ENCODE assay signal across 13 cellular contexts in the genomic region with DNA sequence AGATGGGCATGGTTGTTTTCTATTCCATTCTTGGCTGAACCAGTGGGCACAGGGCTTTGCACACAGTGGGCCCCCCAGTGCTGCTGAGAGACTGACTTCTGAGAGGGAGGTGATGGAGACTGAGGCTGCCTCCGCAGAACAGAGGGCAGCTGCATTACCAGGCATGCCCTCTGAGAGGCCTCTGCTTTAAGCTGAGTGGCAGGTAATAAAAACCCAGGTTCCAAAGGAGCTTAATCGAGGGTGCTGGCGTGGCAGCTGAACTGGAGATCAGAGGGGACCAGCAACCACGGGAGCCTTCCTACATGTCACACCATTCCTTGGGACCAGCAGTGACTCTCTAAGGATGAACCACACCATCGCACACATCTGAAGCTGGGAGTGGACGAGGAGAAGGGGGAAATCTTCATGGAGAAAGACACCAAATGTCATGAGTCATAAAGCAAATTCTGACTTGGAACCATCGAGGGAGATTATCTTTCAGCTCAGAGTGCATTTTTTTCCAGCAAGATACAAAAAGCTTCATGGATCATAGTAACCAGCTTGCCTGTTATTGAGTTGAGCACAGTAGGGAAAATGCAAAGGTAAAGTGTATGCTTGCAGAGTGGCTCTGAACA. TPM values are rescaled to one million over a fixed set of nuclear protein-coding genes. Genes with fewer than 3 reads are reported as not detected.
DNase-seq lines count a peak whose midpoint lies in the region; ATAC-seq and TF ChIP-seq lines count a peak whose summit lies in the region.
"Had no signal": no experiment of that assay in that cellular context is flagged by ENCODE, and none has a peak within 500 bp of the region (broad histone marks: within the 10 kb centered on the region; RNA-seq: fewer than 3 reads in every experiment).

No MANE protein-coding gene starts in this region.

- H3K79me1 ChIP-seq in H9 (ENCODE audit: insufficient read depth, low read depth, low read length, poor library complexity, severe bottlenecking) = no peaks in the 10 kb centered on the region

- H3K79me2 ChIP-seq in H9 (ENCODE audit: insufficient read depth, low read length) (no peaks in the 10 kb centered on the region), PC-9 (ENCODE audit: low read depth) (no peaks in the 10 kb centered on the region)

- H2AFZ ChIP-seq in H9 (ENCODE audit: low read length) = no peak overlapping the region
- no peak overlapping the region for H2AFZ ChIP-seq in PC-9

- H3K9me3 ChIP-seq in H9 (ENCODE audit: control insufficient read depth, low read depth, low read length) (no peaks in the 10 kb centered on the region), PC-9 (ENCODE audit: insufficient read depth, low read depth) (no peaks in the 10 kb centered on the region), psoas muscle (no peaks in the 10 kb centered on the region), prostate gland (no peaks in the 10 kb centered on the region)
- H3K9me3 ChIP-seq in CD4-positive, alpha-beta memory T cell (ENCODE audit: control insufficient read depth in 1 of 2, low read length in 2 of 2) = no peaks in the 10 kb centered on the region
- H3K9me3 ChIP-seq: thoracic aorta had no signal

- no peak overlapping the region for H4K91ac ChIP-seq in H9 (ENCODE audit: insufficient read length, low read depth, low read length)

- WGBS in H9 (ENCODE audit: extremely low coverage, insufficient read length, low lambda C conversion rate) = no CpG with 5 or more reads among the region's 7 CpGs
- WGBS in psoas muscle, 3 donors = 32 to 49% (median 33%) methylated on average over 7 of the region's 7 CpGs
- 66% methylated on average over 7 of the region's 7 CpGs for WGBS in prostate gland

- H3K23ac ChIP-seq in H9 (ENCODE audit: insufficient read length, low read depth, low read length) = no peak overlapping the region

- no peaks in the 10 kb centered on the region for H3K23me2 ChIP-seq in H9 (ENCODE audit: insufficient read length, low read depth, low read length, poor library complexity, severe bottlenecking)

- no peak overlapping the region for H3K4ac ChIP-seq in H9 (ENCODE audit: low read depth, low read length)

- H3K4me2 ChIP-seq in H9 (ENCODE audit: insufficient read depth, insufficient read length, low read length) (no peak overlapping the region), PC-9 (no peak overlapping the region)

- H4K20me1 ChIP-seq in H9 (ENCODE audit: control insufficient read depth, insufficient read depth, insufficient read length) (no peaks in the 10 kb centered on the region), PC-9 (ENCODE audit: insufficient read depth) (0 out of 2 replicates have a peak, but pooled peaks cover 3% of the 10 kb centered on the region)

- H3K36me3 ChIP-seq in PC-9 (ENCODE audit: low read depth) (no peaks in the 10 kb centered on the region), psoas muscle (ENCODE audit: insufficient read depth in 1 of 2, low read depth in 1 of 2) (no peaks in the 10 kb centered on the region), prostate gland (no peaks in the 10 kb centered on the region)
- H3K36me3 ChIP-seq in CD4-positive, alpha-beta memory T cell (ENCODE audit: insufficient read depth, low read length) = no peaks in the 10 kb centered on the region
- H3K36me3 ChIP-seq: thoracic aorta had no signal

- H2BK120ac ChIP-seq in H9 (ENCODE audit: low read depth, low read length, poor library complexity, severe bottlenecking) = no peak overlapping the region

- CTCF ChIA-PET in PC-9 (lab: Charles Lee) = no interaction called here
- CTCF ChIA-PET in CD4-positive, alpha-beta memory T cell (lab: Charles Lee; ENCODE audit: partially characterized antibody) = interaction anchor here (1.5 to 3.1 kb wide), 2 partner anchors 16 to 107 kb away, joined by 4 to 10 read pairs; no protein-coding TSS in a partner anchor

- no peaks in the 10 kb centered on the region for H3K4me1 ChIP-seq in H9 (ENCODE audit: insufficient read depth, low read length)
- no peaks in the 10 kb centered on the region for H3K4me1 ChIP-seq in PC-9 (replicated peaks; ENCODE audit: insufficient read depth)
- peaks cover 84% of the 10 kb centered on the region for H3K4me1 ChIP-seq in psoas muscle
- H3K4me1 ChIP-seq in prostate gland (replicated peaks) = peaks cover 7% of the 10 kb centered on the region
- peaks cover 3% of the 10 kb centered on the region for H3K4me1 ChIP-seq in CD4-positive, alpha-beta memory T cell (ENCODE audit: insufficient read depth, low read length)

- peaks cover 4% of the 10 kb centered on the region; the same call in 1 of the 2 replicates for H3K27me3 Mint-ChIP-seq in H9 (ENCODE audit: low read depth)
- H3K27me3 Mint-ChIP-seq in glutamatergic neuron (ENCODE audit: unreplicated experiment) = peaks cover 3% of the 10 kb centered on the region
- no peaks in the 10 kb centered on the region for H3K27me3 Mint-ChIP-seq in CD4-positive, alpha-beta memory T cell
- H3K27me3 Mint-ChIP-seq: dendritic cell treated with granulocyte-macrophage colony-stimulating factor and Interleukin-4, amounts not matched to agents 40 ng/mL and 50 ng/mL, for 4 days had no signal

- no peak overlapping the region for H2BK5ac ChIP-seq in H9 (ENCODE audit: insufficient read length, low read length)

- H3K27ac ChIP-seq in H9 (ENCODE audit: insufficient read length, low read depth, low read length) = no peak overlapping the region
- no peak overlapping the region for H3K27ac ChIP-seq in PC-9
- H3K27ac ChIP-seq in psoas muscle = peak overlapping the region; percentile 74
- no peak overlapping the region for H3K27ac ChIP-seq in prostate gland
- no peak overlapping the region for H3K27ac ChIP-seq in CD4-positive, alpha-beta memory T cell (ENCODE audit: low read depth, low read length)

- no peaks in the 10 kb centered on the region for H3F3A ChIP-seq in PC-9 (ENCODE audit: insufficient read depth, low read depth)

- intact Hi-C loops in PC-9 (cut with micrococcal nuclease; ENCODE audit: unreplicated experiment) = no loop called here
- intact Hi-C loops in psoas muscle (cut with DNase I) = no loop called here
- intact Hi-C loops in prostate gland (cut with DNase I) = no loop called here
- intact Hi-C loops in CD4-positive, alpha-beta memory T cell (cut with micrococcal nuclease) = no loop called here

- peaks cover 5% of the 10 kb centered on the region in 2 experiments; a peak in 3 of 4 replicates for H3K4me1 Mint-ChIP-seq in H9
- H3K4me1 Mint-ChIP-seq in glutamatergic neuron (ENCODE audit: low read depth, unreplicated experiment) = peaks cover 9% of the 10 kb centered on the region
- H3K4me1 Mint-ChIP-seq in CD4-positive, alpha-beta memory T cell = peaks cover 36 to 70% (median 56%) of the 10 kb centered on the region in 4 donors

- H3K14ac ChIP-seq in H9 (ENCODE audit: insufficient read depth, low read length) = no peak overlapping the region; the same call in 1 of the 2 replicates

- peak; percentile 48 for TF ChIP-seq CTCF in H9 (conservative IDR thresholded peaks at IDR 0.05)
- TF ChIP-seq CTCF in PC-9 (conservative IDR thresholded peaks at IDR 0.05) = 0 out of 2 replicates have a peak, but pooled peaks have one; percentile 14
- TF ChIP-seq CTCF in glutamatergic neuron (IDR thresholded peaks at IDR 0.05; ENCODE audit: partially characterized antibody, unreplicated experiment) = peak; percentile 22
- peak; percentile 41 for TF ChIP-seq CTCF in psoas muscle (IDR thresholded peaks at IDR 0.05)
- TF ChIP-seq CTCF in prostate gland (IDR thresholded peaks at IDR 0.05) = no peak

- H3K4me3 ChIP-seq in PC-9 = no peak overlapping the region
- H3K4me3 ChIP-seq in psoas muscle = peak overlapping the region; percentile 31
- H3K4me3 ChIP-seq in prostate gland = no peak overlapping the region
- H3K4me3 ChIP-seq in CD4-positive, alpha-beta memory T cell (ENCODE audit: low read length in 2 of 2) = no peak overlapping the region
- H3K4me3 ChIP-seq: thoracic aorta had no signal

- H3K36me3 Mint-ChIP-seq in H9 (ENCODE audit: insufficient read depth in 1 of 3, low read depth in 3 of 3) (no peaks in the 10 kb centered on the region), glutamatergic neuron (ENCODE audit: unreplicated experiment) (no peaks in the 10 kb centered on the region)
- peaks cover 0 to 13% of the 10 kb centered on the region in 2 donors for H3K36me3 Mint-ChIP-seq in CD4-positive, alpha-beta memory T cell

- no peak overlapping the region for H2BK15ac ChIP-seq in H9 (ENCODE audit: low read depth, low read length)

- no peak overlapping the region for H3K18ac ChIP-seq in H9 (ENCODE audit: insufficient read length, low read depth, low read length)

- no peaks in the 10 kb centered on the region for H3K9me2 ChIP-seq in PC-9 (ENCODE audit: insufficient read depth)

- H3K27me3 ChIP-seq in H9 (ENCODE audit: insufficient read depth, low read length) = no peaks in the 10 kb centered on the region
- no peaks in the 10 kb centered on the region for H3K27me3 ChIP-seq in PC-9 (ENCODE audit: insufficient read depth, low read depth)
- no peaks in the 10 kb centered on the region for H3K27me3 ChIP-seq in psoas muscle (ENCODE audit: insufficient read depth in 3 of 3, low read length in 2 of 3)
- H3K27me3 ChIP-seq in prostate gland (replicated peaks; ENCODE audit: insufficient read depth) = no peaks in the 10 kb centered on the region
- no peaks in the 10 kb centered on the region for H3K27me3 ChIP-seq in CD4-positive, alpha-beta memory T cell (ENCODE audit: insufficient read depth, low read length)

- peak; percentile 28 to 59 (median 53) for ATAC-seq in psoas muscle
- no peak for ATAC-seq in HG02981 (IDR thresholded peaks at IDR 0.05; ENCODE audit: unreplicated experiment)

- no peak overlapping the region for H2AK5ac ChIP-seq in H9 (ENCODE audit: insufficient read length, low read length)

- H3K9ac ChIP-seq in H9 (ENCODE audit: extremely low read depth, insufficient read length, low read length) = no peak overlapping the region

- POLR2A ChIA-PET in PC-9 (lab: Charles Lee; ENCODE audit: unreplicated experiment) = no interaction called here
- POLR2A ChIA-PET in CD4-positive, alpha-beta memory T cell (lab: Charles Lee; ENCODE audit: partially characterized antibody) = interaction anchor here (1.4 kb wide), 1 partner anchor 14 kb away, joined by 3 read pairs; no protein-coding TSS in a partner anchor

- no peak for TF ChIP-seq POLR2A in prostate gland (IDR thresholded peaks at IDR 0.05)

- H3K56ac ChIP-seq in H9 (ENCODE audit: insufficient read length, low read depth, low read length) = no peak overlapping the region

- no peak overlapping the region for H4K5ac ChIP-seq in H9 (ENCODE audit: insufficient read length, low read depth, low read length)

- H3T11ph ChIP-seq in H9 (ENCODE audit: low read length) = no peak overlapping the region

- H2BK12ac ChIP-seq in H9 (ENCODE audit: insufficient read length, low read depth, low read length) = no peak overlapping the region

- no peak overlapping the region for H3K4me3 Mint-ChIP-seq in H9
- H3K4me3 Mint-ChIP-seq in glutamatergic neuron (ENCODE audit: unreplicated experiment) = no peak overlapping the region
- no peak overlapping the region for H3K4me3 Mint-ChIP-seq in CD4-positive, alpha-beta memory T cell
- H3K4me3 Mint-ChIP-seq: dendritic cell treated with granulocyte-macrophage colony-stimulating factor and Interleukin-4, amounts not matched to agents 40 ng/mL and 50 ng/mL, for 4 days had no signal

- no peak for DNase-seq in H9
- DNase-seq in PC-9 = no peak
- DNase-seq in glutamatergic neuron = no peak
- DNase-seq in psoas muscle = no peak
- no peak for DNase-seq in activated gamma-delta T cell treated with Interleukin-2 at 50 U/mL for 16 hours
- DNase-seq in prostate gland (ENCODE audit: low spot score) = no peak
- DNase-seq in CD4-positive, alpha-beta memory T cell = no peak
- DNase-seq: activated T-cell treated with anti-CD3 and anti-CD28 coated beads, Interleukin-2, amount 50 U/mL, for 48 hours; NCI-H1694; stimulated activated CD4-positive, alpha-beta T cell treated with anti-CD3 and anti-CD28 coated beads, Interleukin-12 subunit alpha, Interleukin-12 subunit beta, amount 100 ng/mL, for 4 hours had no signal

- H3K9me3 Mint-ChIP-seq in H9 (no peaks in the 10 kb centered on the region), glutamatergic neuron (ENCODE audit: unreplicated experiment) (peaks cover 1% of the 10 kb centered on the region)
- H3K9me3 Mint-ChIP-seq in CD4-positive, alpha-beta memory T cell = no peaks in the 10 kb centered on the region
- H3K9me3 Mint-ChIP-seq: dendritic cell treated with granulocyte-macrophage colony-stimulating factor and Interleukin-4, amounts not matched to agents 40 ng/mL and 50 ng/mL, for 4 days had no signal

- no TSS peak for BruUV-seq in PC-9 (replicated peaks; lab: Mats Ljungman, UMichigan)

- no peak overlapping the region for H4K8ac ChIP-seq in H9 (replicated peaks; ENCODE audit: insufficient read length, low read depth, low read length)

- H3K27ac Mint-ChIP-seq in H9 (peak overlapping the region in 1 of 3 experiments; percentile 86; a peak in 1 of 7 replicates), glutamatergic neuron (ENCODE audit: unreplicated experiment) (no peak overlapping the region)
- no peak overlapping the region for H3K27ac Mint-ChIP-seq in CD4-positive, alpha-beta memory T cell
- H3K27ac Mint-ChIP-seq: dendritic cell treated with granulocyte-macrophage colony-stimulating factor and Interleukin-4, amounts not matched to agents 40 ng/mL and 50 ng/mL, for 4 days had no signal

- H2BK20ac ChIP-seq in H9 (ENCODE audit: low read depth, low read length, poor library complexity, severe bottlenecking) = no peak overlapping the region

RNA-seq across cellular contexts. Expression of gene HIPK2, which starts 24.6 kb away (rescaled TPM):
- 19.0 and 21.9 TPM in 2 replicates for total RNA-seq in H9 (2021)
- total RNA-seq in PC-9 (2021) = 23.9 and 35.2 TPM in 2 replicates
- 36.9 TPM for total RNA-seq in glutamatergic neuron (ENCODE audit: unreplicated experiment)
- 100 to 1,000 TPM in 2 of 4 donors, 10 to 100 TPM in 2; 74.7 to 166 (median 99.6) TPM for total RNA-seq in psoas muscle
- 10 to 100 TPM; 18.1 to 78.5 (median 26.0) TPM for polyA plus RNA-seq in psoas muscle
- 10 to 100 TPM; 54.4 to 72.7 TPM for total RNA-seq in prostate gland
- total RNA-seq in CD4-positive, alpha-beta memory T cell = 10 to 100 TPM; 31.2 to 34.1 TPM
- polyA plus RNA-seq in CD4-positive, alpha-beta memory T cell = 1 to 10 TPM in 1 of 2 donors, under 1 TPM in 1; 0.87 to 4.4 TPM

Comparison
In these comparisons a context has a peak if more than half of its experiments do, and no peak if none do; other contexts are left out.
1. CTCF ChIP-seq: peak in H9 (single experiment), PC-9 (single experiment), glutamatergic neuron (single experiment) and psoas muscle (single experiment); none in prostate gland (0 of 4).